ENCODE assay signal across 8 cellular contexts in genomic region chr4:152735302-152735917, GRCh38. TPM values are rescaled to one million over a fixed set of nuclear protein-coding genes. Genes with fewer than 3 reads are reported as not detected.
DNase-seq lines count a peak whose midpoint lies in the region; ATAC-seq and TF ChIP-seq lines count a peak whose summit lies in the region.

No MANE protein-coding gene starts in this region.

- TF ChIP-seq CTCF in heart left ventricle (IDR thresholded peaks at IDR 0.05) = peak; percentile 42 to 71 (median 62)
- TF ChIP-seq CTCF in brain microvascular endothelial cell (IDR thresholded peaks at IDR 0.05; ENCODE audit: low read depth, low read length, missing control alignments) = peak; percentile 35
- peak; percentile 51 for TF ChIP-seq CTCF in lower lobe of right lung (IDR thresholded peaks at IDR 0.05)

- intact Hi-C loops in heart left ventricle (cut with DNase I) (loop anchor here in 8 of 10 donors (2.0 to 10.0 kb wide), 7 partner anchors 91 to 321 kb away; no protein-coding TSS in a partner anchor), right cardiac atrium (cut with DNase I) (loop anchor here in 3 of 4 donors (2.0 to 10.0 kb wide), 3 partner anchors 231 to 235 kb away; no protein-coding TSS in a partner anchor), lower lobe of right lung (cut with DNase I) (no loop called here)

- H3K9me3 ChIP-seq in heart left ventricle = no peaks in the 10 kb centered on the region
- no peaks in the 10 kb centered on the region for H3K9me3 ChIP-seq in right cardiac atrium (ENCODE audit: control insufficient read depth, low read length)
- H3K9me3 ChIP-seq in lower lobe of right lung = no peaks in the 10 kb centered on the region

- 12 to 15% (median 13%) methylated on average over 2 of the region's 2 CpGs for WGBS in heart left ventricle, 4 donors
- WGBS in right cardiac atrium = 17% methylated on average over 2 of the region's 2 CpGs

- peaks cover 0 to 5% (median 0%) of the 10 kb centered on the region in 12 donors for H3K4me1 ChIP-seq in heart left ventricle
- no peaks in the 10 kb centered on the region for H3K4me1 ChIP-seq in right cardiac atrium (ENCODE audit: control insufficient read depth, insufficient read depth, low read length)
- no peaks in the 10 kb centered on the region for H3K4me1 ChIP-seq in lower lobe of right lung

- in situ Hi-C loops in brain microvascular endothelial cell (cut with HindIII; ENCODE audit: low pct_ligation_motif_present, low sequenced_read_pairs) = no loop called here

- no peak for TF ChIP-seq POLR2A in heart left ventricle (IDR thresholded peaks at IDR 0.05)

- no peaks in the 10 kb centered on the region for H3K36me3 ChIP-seq in heart left ventricle
- no peaks in the 10 kb centered on the region for H3K36me3 ChIP-seq in brain microvascular endothelial cell (replicated peaks)
- H3K36me3 ChIP-seq in lower lobe of right lung = no peaks in the 10 kb centered on the region

- DNase-seq in heart left ventricle (no peak), right cardiac atrium (no peak), NCI-H1694 (lab: John Stamatoyannopoulos, UW) (peak; percentile 1), brain microvascular endothelial cell (no peak), lower lobe of right lung (no peak), NCI-H187 treated with DMSO at 0.1 percent for 48 hours (lab: John Stamatoyannopoulos, UW) (no peak), hepatic stellate cell (ENCODE audit: low spot score) (no peak)

- H3K4me3 ChIP-seq in heart left ventricle = no peak overlapping the region
- no peak overlapping the region for H3K4me3 ChIP-seq in right cardiac atrium (ENCODE audit: low read length)
- no peak overlapping the region for H3K4me3 ChIP-seq in brain microvascular endothelial cell (ENCODE audit: low read depth, low read length)
- no peak overlapping the region for H3K4me3 ChIP-seq in lower lobe of right lung

- no peaks in the 10 kb centered on the region for H3K27me3 ChIP-seq in heart left ventricle
- no peaks in the 10 kb centered on the region for H3K27me3 ChIP-seq in right cardiac atrium (ENCODE audit: control insufficient read depth, insufficient read depth)
- no peaks in the 10 kb centered on the region for H3K27me3 ChIP-seq in brain microvascular endothelial cell (replicated peaks)
- H3K27me3 ChIP-seq in lower lobe of right lung (ENCODE audit: low read depth) = no peaks in the 10 kb centered on the region

- H3K27ac ChIP-seq in heart left ventricle = no peak overlapping the region
- H3K27ac ChIP-seq in right cardiac atrium (ENCODE audit: low read length) = no peak overlapping the region
- H3K27ac ChIP-seq in brain microvascular endothelial cell = no peak overlapping the region
- no peak overlapping the region for H3K27ac ChIP-seq in lower lobe of right lung

- ATAC-seq in heart left ventricle = peak in 2 of 4 donors; percentile 41 to 44
- no peak for ATAC-seq in right cardiac atrium
- ATAC-seq in lower lobe of right lung = peak in 1 of 2 donors; percentile 46
- no peak for ATAC-seq in HG02885 (IDR thresholded peaks at IDR 0.05; ENCODE audit: poor library complexity, unreplicated experiment)

RNA-seq across cellular contexts. Expression of gene TIGD4, which starts 44.1 kb away (rescaled TPM):
- total RNA-seq in heart left ventricle (under 1 TPM in 8 of 9 donors, not detected in 1; 0.16 to 0.50 (median 0.32) TPM), right cardiac atrium (under 1 TPM; 0.15 to 0.37 (median 0.18) TPM), lower lobe of right lung (1.0 TPM)
- polyA plus RNA-seq in heart left ventricle (under 1 TPM; 0.15 to 0.40 TPM), right cardiac atrium (0.07 TPM)

RNA-seq across cellular contexts. Expression of gene ARFIP1, which starts 44.3 kb away (rescaled TPM):
- 10 to 100 TPM in 8 of 9 donors, 1 to 10 TPM in 1; 9.0 to 30.6 (median 12.9) TPM for total RNA-seq in heart left ventricle
- 10 to 100 TPM in 1 of 2 donors, 1 to 10 TPM in 1; 9.3 to 11.8 TPM for polyA plus RNA-seq in heart left ventricle
- 10 to 100 TPM; 18.6 to 20.6 (median 19.8) TPM for total RNA-seq in right cardiac atrium
- polyA plus RNA-seq in right cardiac atrium = 8.9 TPM
- total RNA-seq in lower lobe of right lung = 37.2 TPM

RNA-seq across cellular contexts. Expression of gene TMEM154, which starts 55.6 kb away (rescaled TPM):
- total RNA-seq in heart left ventricle (1 to 10 TPM; 1.2 to 8.0 (median 1.8) TPM), right cardiac atrium (1 to 10 TPM in 3 of 4 donors, under 1 TPM in 1; 0.48 to 2.4 (median 1.5) TPM), lower lobe of right lung (19.6 TPM)
- polyA plus RNA-seq in heart left ventricle (under 1 TPM; 0.27 to 0.37 TPM), right cardiac atrium (0.16 TPM)
